In the genomic region with DNA sequence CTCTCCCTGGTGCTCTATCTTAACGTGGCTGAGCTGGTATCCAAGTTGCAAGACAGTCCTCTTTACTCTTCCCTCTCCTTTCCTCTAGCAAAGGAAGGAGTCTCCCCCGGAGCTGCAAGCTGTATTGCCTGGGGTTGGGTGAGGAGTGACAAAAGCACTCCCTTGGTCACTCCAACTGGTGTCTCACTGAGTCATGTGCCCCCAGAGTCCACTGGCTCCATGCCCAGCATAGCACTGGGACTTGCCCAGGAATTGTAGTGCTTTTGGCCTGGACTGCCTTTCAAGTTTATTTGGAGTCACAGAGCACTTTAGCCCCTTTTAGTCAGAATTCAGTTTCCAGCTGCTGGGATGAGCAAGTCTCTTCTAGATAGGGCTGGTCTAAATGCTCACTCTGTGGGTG, we compare ENCODE assay signal across 15 cellular contexts.
DNase-seq lines count a peak whose midpoint lies in the region; ATAC-seq and TF ChIP-seq lines count a peak whose summit lies in the region.
"Had no signal": no experiment of that assay in that cellular context is flagged by ENCODE, and none has a peak within 500 bp of the region (broad histone marks: within the 10 kb centered on the region; RNA-seq: fewer than 3 reads in every experiment).

No MANE protein-coding gene starts in this region.

- H3K9me3 Mint-ChIP-seq in osteocyte (ENCODE audit: unreplicated experiment), result peaks cover 24% of the 10 kb centered on the region
- H3K9me3 Mint-ChIP-seq in activated naive CD4-positive, alpha-beta T cell treated with anti-CD3 and anti-CD28 coated beads for 36 hours, result no peaks in the 10 kb centered on the region
- H3K9me3 Mint-ChIP-seq: effector memory CD8-positive, alpha-beta T cell; nephron had no signal

- H3K36me3 ChIP-seq in GM23248 (ENCODE audit: low read depth), result no peaks in the 10 kb centered on the region
- H3K36me3 ChIP-seq in SJCRH30, result no peaks in the 10 kb centered on the region

- H3K79me2 ChIP-seq in GM23248 (ENCODE audit: insufficient read depth), result no peaks in the 10 kb centered on the region

- peaks cover 18% of the 10 kb centered on the region for H3K4me1 Mint-ChIP-seq in osteocyte (ENCODE audit: unreplicated experiment)
- H3K4me1 Mint-ChIP-seq in activated naive CD4-positive, alpha-beta T cell treated with anti-CD3 and anti-CD28 coated beads for 36 hours (ENCODE audit: low read depth), result no peaks in the 10 kb centered on the region
- H3K4me1 Mint-ChIP-seq: nephron had no signal

- intact Hi-C loops in activated naive CD4-positive, alpha-beta T cell treated with anti-CD3 and anti-CD28 coated beads for 36 hours (cut with micrococcal nuclease), result no loop called here

- H3K9ac ChIP-seq in GM23248, result peak overlapping the region; percentile 39

- DNase-seq in GM23248 (peak; percentile 87), SJCRH30 (peak; percentile 35 to 40), fibroblast of pulmonary artery (ENCODE audit: low read depth) (peak; percentile 74), osteocyte (ENCODE audit: extremely low spot score, unreplicated experiment) (no peak)
- DNase-seq in activated naive CD4-positive, alpha-beta T cell treated with anti-CD3 and anti-CD28 coated beads for 36 hours, result no peak
- DNase-seq in stimulated activated CD4-positive, alpha-beta T cell treated with anti-CD3 and anti-CD28 coated beads, Interleukin-4, amount 100 ng/mL, for 24 hours, result no peak
- DNase-seq in activated CD4-positive, CD25-positive, alpha-beta regulatory T cell treated with anti-CD3 and anti-CD28 coated beads, Interleukin-2, amount 50 U/mL, for 72 hours, result no peak
- DNase-seq: activated naive CD4-positive, alpha-beta T cell treated with anti-CD3 and anti-CD28 coated beads, Interleukin-2, amount 50 U/mL, for 16 hours; Caco-2; effector memory CD8-positive, alpha-beta T cell; MV-4-11; NCI-H510A treated with DMSO at 0.1 percent for 48 hours; stimulated activated CD8-positive, alpha-beta memory T cell treated with anti-CD3 and anti-CD28 coated beads, Interleukin-4, amount 100 ng/mL, for 48 hours had no signal

- no peaks in the 10 kb centered on the region for H3K27me3 ChIP-seq in GM23248 (replicated peaks; ENCODE audit: insufficient read depth)
- H3K27me3 ChIP-seq in SJCRH30, result no peaks in the 10 kb centered on the region

- CTCF ChIA-PET in activated naive CD4-positive, alpha-beta T cell treated with anti-CD3 and anti-CD28 coated beads for 36 hours (lab: Charles Lee), result no interaction called here

- H4K20me1 ChIP-seq in GM23248 (ENCODE audit: insufficient read depth), result no peaks in the 10 kb centered on the region

- peak overlapping the region; percentile 40 for H3K4me2 ChIP-seq in GM23248 (ENCODE audit: unreplicated experiment)

- H3K4me1 ChIP-seq in GM23248 (ENCODE audit: insufficient read depth), result peaks cover 31% of the 10 kb centered on the region
- H3K4me1 ChIP-seq in SJCRH30, result peaks cover 4% of the 10 kb centered on the region; the same call in 1 of the 2 replicates
- H3K4me1 ChIP-seq: Caco-2 had no signal

- no peaks in the 10 kb centered on the region for H3K9me2 ChIP-seq in GM23248 (ENCODE audit: insufficient read depth)

- H3K27me3 Mint-ChIP-seq in osteocyte (ENCODE audit: unreplicated experiment), result no peaks in the 10 kb centered on the region
- peaks cover 11% of the 10 kb centered on the region for H3K27me3 Mint-ChIP-seq in activated naive CD4-positive, alpha-beta T cell treated with anti-CD3 and anti-CD28 coated beads for 36 hours (ENCODE audit: low read depth)

- H3K4me3 ChIP-seq in GM23248 (no peak overlapping the region), SJCRH30 (no peak overlapping the region), fibroblast of pulmonary artery (replicated peaks; ENCODE audit: low read depth, low read length) (no peak overlapping the region)

- no peaks in the 10 kb centered on the region for H3K9me3 ChIP-seq in GM23248 (ENCODE audit: low read depth)
- no peaks in the 10 kb centered on the region for H3K9me3 ChIP-seq in SJCRH30 (replicated peaks)
- H3K9me3 ChIP-seq: Caco-2 had no signal

- in situ Hi-C loops in GM23248 (cut with MboI), result no loop called here

- peak overlapping the region; percentile 52; the same call in 1 of the 2 replicates for H2AFZ ChIP-seq in GM23248

- peak overlapping the region; percentile 68 for H3K27ac ChIP-seq in GM23248
- no peak overlapping the region for H3K27ac ChIP-seq in SJCRH30

- 4 to 6% methylated on average over 2 of the region's 2 CpGs for WGBS in GM23248 (ENCODE audit: low coverage in 1 of 2, low lambda C conversion rate in 2 of 2, missing lambda C conversion rate in 2 of 2), 2 experiments

- H3K4me3 Mint-ChIP-seq in osteocyte (ENCODE audit: unreplicated experiment), result no peak overlapping the region
- H3K4me3 Mint-ChIP-seq in activated naive CD4-positive, alpha-beta T cell treated with anti-CD3 and anti-CD28 coated beads for 36 hours, result no peak overlapping the region
- H3K4me3 Mint-ChIP-seq: effector memory CD8-positive, alpha-beta T cell; nephron had no signal

- TF ChIP-seq CTCF in fibroblast of pulmonary artery (IDR thresholded peaks at IDR 0.05; ENCODE audit: low read length, missing control alignments) (no peak), osteocyte (IDR thresholded peaks at IDR 0.05) (no peak)

- peaks cover 37% of the 10 kb centered on the region for H3F3A ChIP-seq in GM23248 (ENCODE audit: insufficient read depth)

- H3K27ac Mint-ChIP-seq in osteocyte (ENCODE audit: unreplicated experiment), result peak overlapping the region; percentile 50
- H3K27ac Mint-ChIP-seq in activated naive CD4-positive, alpha-beta T cell treated with anti-CD3 and anti-CD28 coated beads for 36 hours, result no peak overlapping the region
- H3K27ac Mint-ChIP-seq: effector memory CD8-positive, alpha-beta T cell; nephron had no signal

- H3K36me3 Mint-ChIP-seq in osteocyte (ENCODE audit: unreplicated experiment), result no peaks in the 10 kb centered on the region
- H3K36me3 Mint-ChIP-seq in activated naive CD4-positive, alpha-beta T cell treated with anti-CD3 and anti-CD28 coated beads for 36 hours (ENCODE audit: low read depth), result no peaks in the 10 kb centered on the region

- ATAC-seq in GM19467 (IDR thresholded peaks at IDR 0.05; ENCODE audit: unreplicated experiment), result no peak
- ATAC-seq: effector memory CD8-positive, alpha-beta T cell had no signal

Comparison
In these comparisons a context has a peak if more than half of its experiments do, and no peak if none do; other contexts are left out.
1. DNase-seq: peak in GM23248 (single experiment), SJCRH30 (2 of 2) and fibroblast of pulmonary artery (single experiment); none in osteocyte (single experiment), activated naive CD4-positive, alpha-beta T cell treated with anti-CD3 and anti-CD28 coated beads for 36 hours (single experiment), stimulated activated CD4-positive, alpha-beta T cell treated with anti-CD3 and anti-CD28 coated beads, Interleukin-4, amount 100 ng/mL, for 24 hours (single experiment) and activated CD4-positive, CD25-positive, alpha-beta regulatory T cell treated with anti-CD3 and anti-CD28 coated beads, Interleukin-2, amount 50 U/mL, for 72 hours (single experiment).